Comparison of ENCODE assay signal across 16 cellular contexts in genomic region chr15:29064731-29065130, GRCh38.
DNase-seq lines count a peak whose midpoint lies in the region; ATAC-seq and TF ChIP-seq lines count a peak whose summit lies in the region.
"Had no signal": no experiment of that assay in that cellular context is flagged by ENCODE, and none has a peak within 500 bp of the region (broad histone marks: within the 10 kb centered on the region; RNA-seq: fewer than 3 reads in every experiment).

No MANE protein-coding gene starts in this region.

- no peak overlapping the region for H3K4me3 Mint-ChIP-seq in CD4-positive, alpha-beta T cell
- no peak overlapping the region for H3K4me3 Mint-ChIP-seq in central memory CD8-positive, alpha-beta T cell
- H3K4me3 Mint-ChIP-seq in neural crest cell = no peak overlapping the region
- no peak overlapping the region for H3K4me3 Mint-ChIP-seq in activated T-helper 2 cell treated with anti-CD3 and anti-CD28 coated beads, Interferon-gamma antibody, Interleukin-2, Interleukin-4, amounts not matched to agents 10 μg/mL and 5 μg/mL and 100 μg/mL, durations not matched to agents 14 hours and 24 hours and 36 hours (ENCODE audit: low read depth)
- H3K4me3 Mint-ChIP-seq: CD8-positive, alpha-beta memory T cell had no signal

- ATAC-seq in CD4-positive, alpha-beta T cell (ENCODE audit: poor library complexity) = no peak
- ATAC-seq in central memory CD8-positive, alpha-beta T cell (replicated peaks; ENCODE audit: extremely low read depth, poor library complexity, severe bottlenecking) = no peak
- ATAC-seq in HG02588 (IDR thresholded peaks at IDR 0.05; ENCODE audit: unreplicated experiment) = no peak
- ATAC-seq: K562 had no signal

- BruUV-seq in A673 (replicated peaks; lab: Mats Ljungman, UMichigan) = no TSS peak

- intact Hi-C loops in CD4-positive, alpha-beta T cell (cut with DNase I, micrococcal nuclease) = no loop called here
- intact Hi-C loops in A673 (cut with micrococcal nuclease; ENCODE audit: unreplicated experiment) = no loop called here
- intact Hi-C loops in activated T-helper 2 cell treated with anti-CD3 and anti-CD28 coated beads, Interferon-gamma antibody, Interleukin-2, Interleukin-4, amounts not matched to agents 10 μg/mL and 5 μg/mL and 100 μg/mL, durations not matched to agents 14 hours and 24 hours and 36 hours (cut with micrococcal nuclease) = no loop called here

- no peaks in the 10 kb centered on the region for H3K9me3 Mint-ChIP-seq in CD4-positive, alpha-beta T cell
- H3K9me3 Mint-ChIP-seq in central memory CD8-positive, alpha-beta T cell = peaks cover 5% of the 10 kb centered on the region
- H3K9me3 Mint-ChIP-seq in neural crest cell = peaks cover 6% of the 10 kb centered on the region
- H3K9me3 Mint-ChIP-seq in activated T-helper 2 cell treated with anti-CD3 and anti-CD28 coated beads, Interferon-gamma antibody, Interleukin-2, Interleukin-4, amounts not matched to agents 10 μg/mL and 5 μg/mL and 100 μg/mL, durations not matched to agents 14 hours and 24 hours and 36 hours = no peaks in the 10 kb centered on the region

- peak overlapping the region; percentile 6 for H3K27ac Mint-ChIP-seq in CD4-positive, alpha-beta T cell
- peak overlapping the region; percentile 87 for H3K27ac Mint-ChIP-seq in central memory CD8-positive, alpha-beta T cell (ENCODE audit: low read depth)
- H3K27ac Mint-ChIP-seq in neural crest cell (ENCODE audit: unreplicated experiment) = peak overlapping the region; percentile 54
- no peak overlapping the region for H3K27ac Mint-ChIP-seq in activated T-helper 2 cell treated with anti-CD3 and anti-CD28 coated beads, Interferon-gamma antibody, Interleukin-2, Interleukin-4, amounts not matched to agents 10 μg/mL and 5 μg/mL and 100 μg/mL, durations not matched to agents 14 hours and 24 hours and 36 hours

- TF ChIP-seq CTCF in CD4-positive, alpha-beta T cell (IDR thresholded peaks at IDR 0.05) = no peak
- TF ChIP-seq CTCF in neural crest cell (conservative IDR thresholded peaks at IDR 0.05) = no peak
- TF ChIP-seq CTCF in A673 (conservative IDR thresholded peaks at IDR 0.05; ENCODE audit: low read depth, low read length) = no peak

- peaks cover 44% of the 10 kb centered on the region for H3K36me3 Mint-ChIP-seq in CD4-positive, alpha-beta T cell (ENCODE audit: low read depth)
- peaks cover 2% of the 10 kb centered on the region for H3K36me3 Mint-ChIP-seq in central memory CD8-positive, alpha-beta T cell (ENCODE audit: insufficient read depth)
- peaks cover 13% of the 10 kb centered on the region for H3K36me3 Mint-ChIP-seq in neural crest cell (ENCODE audit: low read depth)
- H3K36me3 Mint-ChIP-seq in activated T-helper 2 cell treated with anti-CD3 and anti-CD28 coated beads, Interferon-gamma antibody, Interleukin-2, Interleukin-4, amounts not matched to agents 10 μg/mL and 5 μg/mL and 100 μg/mL, durations not matched to agents 14 hours and 24 hours and 36 hours (ENCODE audit: low read depth) = no peaks in the 10 kb centered on the region

- no peak for DNase-seq in CD4-positive, alpha-beta T cell
- no peak for DNase-seq in central memory CD8-positive, alpha-beta T cell (ENCODE audit: low spot score in 2 of 2)
- DNase-seq in islet precursor cell (peak; percentile 18), neural crest cell (ENCODE audit: low read depth, low spot score) (no peak), A673 (ENCODE audit: low spot score) (no peak)
- no peak for DNase-seq in activated T-helper 2 cell treated with anti-CD3 and anti-CD28 coated beads, Interferon-gamma antibody, Interleukin-2, Interleukin-4, amounts not matched to agents 10 μg/mL and 5 μg/mL and 100 μg/mL, durations not matched to agents 14 hours and 24 hours and 36 hours (ENCODE audit: low spot score)
- DNase-seq: BE2C; Caco-2; CD8-positive, alpha-beta memory T cell; DND-41; GDM1; GOT3 had no signal

- H3K9me3 ChIP-seq in CD4-positive, alpha-beta T cell (ENCODE audit: control insufficient read depth, low read length) = no peaks in the 10 kb centered on the region
- no peaks in the 10 kb centered on the region for H3K9me3 ChIP-seq in A673 (ENCODE audit: low read depth, low read length, poor library complexity, severe bottlenecking)
- H3K9me3 ChIP-seq: Caco-2, HAP-1 had no signal

- no peaks in the 10 kb centered on the region for H3K4me1 ChIP-seq in A673 (ENCODE audit: insufficient read depth, low read length, poor library complexity, severe bottlenecking)
- H3K4me1 ChIP-seq: Caco-2 had no signal

- H3K27me3 Mint-ChIP-seq in CD4-positive, alpha-beta T cell = no peaks in the 10 kb centered on the region
- no peaks in the 10 kb centered on the region for H3K27me3 Mint-ChIP-seq in central memory CD8-positive, alpha-beta T cell
- H3K27me3 Mint-ChIP-seq in neural crest cell (ENCODE audit: low read depth) = no peaks in the 10 kb centered on the region
- no peaks in the 10 kb centered on the region for H3K27me3 Mint-ChIP-seq in activated T-helper 2 cell treated with anti-CD3 and anti-CD28 coated beads, Interferon-gamma antibody, Interleukin-2, Interleukin-4, amounts not matched to agents 10 μg/mL and 5 μg/mL and 100 μg/mL, durations not matched to agents 14 hours and 24 hours and 36 hours (ENCODE audit: low read depth)
- H3K27me3 Mint-ChIP-seq: CD8-positive, alpha-beta memory T cell had no signal

- H3K27me3 ChIP-seq in CD4-positive, alpha-beta T cell (ENCODE audit: control insufficient read depth, insufficient read depth, low read length) = no peaks in the 10 kb centered on the region
- H3K27me3 ChIP-seq in A673 (replicated peaks; ENCODE audit: insufficient read depth, low read depth, low read length, poor library complexity) = no peaks in the 10 kb centered on the region
- H3K27me3 ChIP-seq: BE2C had no signal

- CTCF ChIA-PET in CD4-positive, alpha-beta T cell (lab: Charles Lee) = no interaction called here
- CTCF ChIA-PET in A673 (lab: Charles Lee) = no interaction called here

- no peak overlapping the region for H3K27ac ChIP-seq in CD4-positive, alpha-beta T cell (ENCODE audit: low read depth, low read length)
- no peak overlapping the region for H3K27ac ChIP-seq in A673 (ENCODE audit: low read depth, low read length, poor library complexity, severe bottlenecking)
- H3K27ac ChIP-seq: C4-2B had no signal

- H3K4me3 ChIP-seq in A673 (ENCODE audit: low read depth, low read length, poor library complexity, severe bottlenecking) = no peak overlapping the region
- H3K4me3 ChIP-seq: HAP-1, K562 had no signal

- POLR2A ChIA-PET in CD4-positive, alpha-beta T cell (lab: Charles Lee) = no interaction called here
- POLR2A ChIA-PET in A673 (lab: Charles Lee; ENCODE audit: low non-redundant PET) = no interaction called here

- no peaks in the 10 kb centered on the region for H3K36me3 ChIP-seq in A673 (ENCODE audit: insufficient read depth, low read length, poor library complexity, severe bottlenecking)
- H3K36me3 ChIP-seq: BE2C, HAP-1 had no signal

- H3K4me1 Mint-ChIP-seq in CD4-positive, alpha-beta T cell (ENCODE audit: low read depth) = peaks cover 64% of the 10 kb centered on the region
- H3K4me1 Mint-ChIP-seq in central memory CD8-positive, alpha-beta T cell = peaks cover 35% of the 10 kb centered on the region
- peaks cover 54% of the 10 kb centered on the region for H3K4me1 Mint-ChIP-seq in neural crest cell
- H3K4me1 Mint-ChIP-seq in activated T-helper 2 cell treated with anti-CD3 and anti-CD28 coated beads, Interferon-gamma antibody, Interleukin-2, Interleukin-4, amounts not matched to agents 10 μg/mL and 5 μg/mL and 100 μg/mL, durations not matched to agents 14 hours and 24 hours and 36 hours (ENCODE audit: low read depth) = no peaks in the 10 kb centered on the region
